Comparison of ENCODE assay signal across 13 cellular contexts in the genomic region with DNA sequence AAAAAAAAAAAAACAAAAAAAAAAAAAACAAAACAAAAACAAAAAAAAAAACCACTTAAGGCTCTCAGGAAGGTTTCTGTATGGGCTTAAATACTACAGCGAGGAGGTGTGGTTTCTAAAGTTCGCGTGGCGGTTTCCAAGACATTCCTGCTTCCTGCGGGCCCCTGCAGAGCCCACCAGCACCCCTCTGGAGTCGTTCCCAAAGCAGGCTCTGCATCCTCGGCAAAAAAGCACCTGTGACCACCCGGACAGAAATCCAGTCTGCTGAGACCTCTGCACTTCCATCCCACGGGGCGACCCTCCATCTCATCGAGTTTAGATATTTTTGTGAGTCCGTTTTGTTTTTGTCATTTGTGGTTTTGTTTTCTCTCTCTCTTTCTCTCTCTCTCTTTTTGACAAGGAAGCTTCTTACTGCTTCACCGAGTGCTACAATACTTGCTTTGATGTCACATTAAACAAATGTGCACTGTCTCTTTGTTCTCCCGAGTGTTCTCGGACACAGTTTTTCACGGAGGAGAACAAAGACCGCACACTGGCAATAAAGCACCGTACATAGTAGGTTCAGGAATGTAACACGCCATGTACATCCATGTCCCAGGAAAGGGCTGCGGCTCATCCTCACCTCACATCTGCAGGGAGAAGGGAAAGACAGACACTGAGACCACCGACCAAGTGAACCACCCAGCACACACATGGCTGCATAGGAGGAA. TPM values are rescaled to one million over a fixed set of nuclear protein-coding genes. Genes with fewer than 3 reads are reported as not detected.
DNase-seq lines count a peak whose midpoint lies in the region; ATAC-seq and TF ChIP-seq lines count a peak whose summit lies in the region.
"Had no signal": no experiment of that assay in that cellular context is flagged by ENCODE, and none has a peak within 500 bp of the region (broad histone marks: within the 10 kb centered on the region; RNA-seq: fewer than 3 reads in every experiment).

No MANE protein-coding gene starts in this region.

- H3K27ac ChIP-seq in RWPE1: peak overlapping the region; percentile 98
- H3K27ac ChIP-seq: SJCRH30 had no signal

- CTCF ChIA-PET in RWPE1 (lab: Yijun Ruan, JAX): interaction anchor here (0.6 to 0.9 kb wide), 2 partner anchors 127 to 165 kb away, joined by 3 read pairs; no protein-coding TSS in a partner anchor

- DNase-seq in C1 segment of cervical spinal cord (lab: John Stamatoyannopoulos, UW) (peak in 9 of 14 donors; percentile 20 to 70 (median 57)), RWPE1 (ENCODE audit: low spot score) (no peak), left ventricle myocardium superior (peak; percentile 12), pons (ENCODE audit: low spot score) (peak; percentile 97), NCI-H226 (no peak), DMS153 (lab: John Stamatoyannopoulos, UW) (no peak), A172 (ENCODE audit: low spot score) (no peak), erythroblast (lab: John Stamatoyannopoulos, UW) (no peak)
- DNase-seq: effector memory CD4-positive, alpha-beta T cell; NCI-H1694 treated with DMSO at 0.1 percent for 48 hours; SJCRH30; stimulated activated CD4-positive, alpha-beta T cell treated with anti-CD3 and anti-CD28 coated beads, Interleukin-1b, Interleukin-23, amount 100 ng/mL, for 48 hours had no signal

- POLR2A ChIA-PET in RWPE1 (lab: Yijun Ruan, JAX; ENCODE audit: low non-redundant PET): no interaction called here

- TF ChIP-seq CTCF in RWPE1 (conservative IDR thresholded peaks at IDR 0.05; ENCODE audit: low read depth): no peak

- ATAC-seq in left ventricle myocardium superior: no peak
- ATAC-seq: left lobe of liver had no signal

- no peak for TF ChIP-seq POLR2A in erythroblast (IDR thresholded peaks at IDR 0.05; ENCODE audit: low read length)

- intact Hi-C loops in left ventricle myocardium superior (cut with micrococcal nuclease): no loop called here

RNA-seq across cellular contexts. Expression of a gene that starts 21.5 kb away (rescaled TPM):
- total RNA-seq in left ventricle myocardium superior: 32.7 TPM
- 39.2 and 39.9 TPM in 2 replicates for total RNA-seq in A172 (2014; rRNA removed; shearing (Covaris generic))

Comparison
In these comparisons a context has a peak if more than half of its experiments do, and no peak if none do; other contexts are left out.
1. DNase-seq: peak in C1 segment of cervical spinal cord (9 of 14), left ventricle myocardium superior (single experiment) and pons (single experiment); none in RWPE1 (single experiment), NCI-H226 (single experiment), DMS153 (single experiment), A172 (single experiment) and erythroblast (0 of 2).